11 cellular contexts compared by ENCODE assay signal in genomic region chr1:246093230-246093629, GRCh38.
"Had no signal": no experiment of that assay in that cellular context is flagged by ENCODE, and none has a peak within 500 bp of the region (broad histone marks: within the 10 kb centered on the region; RNA-seq: fewer than 3 reads in every experiment).

No MANE protein-coding gene starts in this region.

- H3K36me3 ChIP-seq: HAP-1 had no signal

- H3K4me1 ChIP-seq: HAP-1 had no signal

- ATAC-seq: GM23338, HCT116 had no signal

- H3K4me3 ChIP-seq: GM23248, GM23338, HAP-1 had no signal

- H3K27ac ChIP-seq: GM23248 had no signal

- FAIRE-seq: H1, H54 had no signal

- H2AFZ ChIP-seq: GM23248, GM23338 had no signal

- H3K9me3 ChIP-seq: HAP-1 had no signal

- DNase-seq: GM23248, GOT3, H7, H9, HCEC 1CT, HFFc6 had no signal

- H3K4me2 ChIP-seq: GM23338 had no signal

- H3K9ac ChIP-seq: GM23248 had no signal
